Comparison of ENCODE assay signal across 3 cellular contexts in genomic region chr4:101458473-101458872, GRCh38.
"Had no signal": no experiment of that assay in that cellular context is flagged by ENCODE, and none has a peak within 500 bp of the region (broad histone marks: within the 10 kb centered on the region; RNA-seq: fewer than 3 reads in every experiment).

No MANE protein-coding gene starts in this region.

- ATAC-seq: GM12878 had no signal

- DNase-seq: GDM1, GF-D8 had no signal

- H3K4me3 ChIP-seq: GM12878 had no signal
